ENCODE assay signal across 31 cellular contexts in the genomic region with DNA sequence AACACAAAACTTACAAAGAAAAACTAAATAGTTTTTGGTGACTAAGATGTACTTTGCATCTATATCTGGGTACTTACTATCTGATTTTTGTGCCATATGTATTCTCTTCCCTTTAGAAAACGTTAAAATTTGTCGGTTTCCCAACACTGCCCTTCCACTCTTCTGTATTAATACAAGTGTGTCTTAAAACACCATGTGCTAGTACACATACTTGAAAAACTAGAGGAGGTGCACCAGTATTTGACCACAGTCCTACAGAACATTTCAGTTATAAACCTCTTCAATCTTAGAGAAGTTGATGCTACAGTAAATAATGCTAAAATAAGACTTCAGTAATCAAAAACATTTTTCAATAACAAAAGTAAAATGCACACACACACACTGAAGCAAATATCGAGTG.
"Had no signal": no experiment of that assay in that cellular context is flagged by ENCODE, and none has a peak within 500 bp of the region (broad histone marks: within the 10 kb centered on the region; RNA-seq: fewer than 3 reads in every experiment).

No MANE protein-coding gene starts in this region.

- ATAC-seq: activated CD4-positive, CD25-positive, alpha-beta regulatory T cell treated with anti-CD3 and anti-CD28 coated beads, Interleukin-2, amount 50 U/mL, for 24 hours; activated CD8-positive, alpha-beta T cell treated with anti-CD3 and anti-CD28 coated beads for 36 hours; activated naive CD4-positive, alpha-beta T cell treated with anti-CD3 and anti-CD28 coated beads, Interleukin-2, amount 50 U/mL, for 72 hours; esophagus mucosa; T-helper 17 cell had no signal

- H3K4me1 ChIP-seq: colonic mucosa had no signal

- H3K27ac ChIP-seq: ascending aorta, breast epithelium, cardiac muscle cell, colonic mucosa, WERI-Rb-1 had no signal

- H3K36me3 ChIP-seq: ascending aorta, breast epithelium, cardiac muscle cell, colonic mucosa, WERI-Rb-1 had no signal

- H3K9me3 ChIP-seq: ascending aorta, breast epithelium, colonic mucosa had no signal

- H3K27ac Mint-ChIP-seq: activated B cell treated with CpG ODN at 0.5 μM for 24 hours; activated CD8-positive, alpha-beta T cell treated with anti-CD3 and anti-CD28 coated beads for 36 hours; activated naive CD4-positive, alpha-beta T cell treated with anti-CD3 and anti-CD28 coated beads, Interleukin-2, amount 10 ng/mL, durations not matched to agents 7 days and 5 days; activated naive CD4-positive, alpha-beta T cell treated with anti-CD3 and anti-CD28 coated beads, Interleukin-2, amount 50 U/mL, for 72 hours; activated naive CD8-positive, alpha-beta T cell treated with anti-CD3 and anti-CD28 coated beads, Interleukin-2, amount 10 ng/mL, durations not matched to agents 7 days and 5 days; activated T-helper 1 cell treated with anti-CD3 and anti-CD28 coated beads, Interleukin-12 subunit alpha, Interleukin-12 subunit beta, Interleukin-2, Interleukin-4 antibody, amounts not matched to agents 30 ng/mL and 10 ng/mL and 1 ng/mL, durations not matched to agents 14 hours and 24 hours and 36 hours; activated T-helper 2 cell treated with anti-CD3 and anti-CD28 coated beads, Interferon-gamma antibody, Interleukin-2, Interleukin-4, amounts not matched to agents 10 μg/mL and 5 μg/mL and 100 μg/mL, durations not matched to agents 14 hours and 24 hours and 36 hours; brain; T-helper 17 cell; T-helper 2 cell treated with Interferon-gamma antibody and Interleukin-4, amounts not matched to agents 5 μg/mL and 100 μg/mL, for 36 hours had no signal

- H3K4me3 ChIP-seq: ascending aorta, breast epithelium, cardiac muscle cell, colonic mucosa had no signal

- H3K9me3 Mint-ChIP-seq: activated B cell treated with CpG ODN at 0.5 μM for 24 hours; activated CD8-positive, alpha-beta T cell treated with anti-CD3 and anti-CD28 coated beads for 36 hours; activated naive CD4-positive, alpha-beta T cell treated with anti-CD3 and anti-CD28 coated beads, Interleukin-2, amount 10 ng/mL, durations not matched to agents 7 days and 5 days; activated naive CD4-positive, alpha-beta T cell treated with anti-CD3 and anti-CD28 coated beads, Interleukin-2, amount 50 U/mL, for 72 hours; activated naive CD8-positive, alpha-beta T cell treated with anti-CD3 and anti-CD28 coated beads, Interleukin-2, amount 10 ng/mL, durations not matched to agents 7 days and 5 days; activated T-helper 1 cell treated with anti-CD3 and anti-CD28 coated beads, Interleukin-12 subunit alpha, Interleukin-12 subunit beta, Interleukin-2, Interleukin-4 antibody, amounts not matched to agents 30 ng/mL and 10 ng/mL and 1 ng/mL, durations not matched to agents 14 hours and 24 hours and 36 hours; activated T-helper 2 cell treated with anti-CD3 and anti-CD28 coated beads, Interferon-gamma antibody, Interleukin-2, Interleukin-4, amounts not matched to agents 10 μg/mL and 5 μg/mL and 100 μg/mL, durations not matched to agents 14 hours and 24 hours and 36 hours; brain; T-helper 2 cell treated with Interferon-gamma antibody and Interleukin-4, amounts not matched to agents 5 μg/mL and 100 μg/mL, for 36 hours had no signal

- H3K4me1 Mint-ChIP-seq: activated B cell treated with CpG ODN at 0.5 μM for 24 hours; activated naive CD4-positive, alpha-beta T cell treated with anti-CD3 and anti-CD28 coated beads, Interleukin-2, amount 10 ng/mL, durations not matched to agents 7 days and 5 days; activated naive CD8-positive, alpha-beta T cell treated with anti-CD3 and anti-CD28 coated beads, Interleukin-2, amount 10 ng/mL, durations not matched to agents 7 days and 5 days; T-helper 17 cell had no signal

- H3K36me3 Mint-ChIP-seq: activated naive CD4-positive, alpha-beta T cell treated with anti-CD3 and anti-CD28 coated beads, Interleukin-2, amount 10 ng/mL, durations not matched to agents 7 days and 5 days; activated naive CD4-positive, alpha-beta T cell treated with anti-CD3 and anti-CD28 coated beads, Interleukin-2, amount 50 U/mL, for 72 hours; activated naive CD8-positive, alpha-beta T cell treated with anti-CD3 and anti-CD28 coated beads, Interleukin-2, amount 10 ng/mL, durations not matched to agents 7 days and 5 days; brain had no signal

- H3K27me3 ChIP-seq: ascending aorta, breast epithelium, cardiac muscle cell, colonic mucosa had no signal

- DNase-seq: activated B cell treated with CpG ODN at 0.5 μM for 24 hours; activated CD4-positive, alpha-beta T cell treated with anti-CD3 and anti-CD28 coated beads for 48 hours; activated CD4-positive, alpha-beta T cell treated with anti-CD3 and anti-CD28 coated beads, Interleukin-2, amount 50 U/mL, for 1 hour; activated CD4-positive, alpha-beta T cell treated with anti-CD3 and anti-CD28 coated beads, Interleukin-2, amount 50 U/mL, for 48 hours; activated CD8-positive, alpha-beta memory T cell treated with anti-CD3 and anti-CD28 coated beads for 24 hours; activated CD8-positive, alpha-beta T cell treated with anti-CD3 and anti-CD28 coated beads for 36 hours; activated effector memory CD4-positive, alpha-beta T cell treated with anti-CD3 and anti-CD28 coated beads, Interleukin-2, amount 50 U/mL, for 16 hours; activated naive CD4-positive, alpha-beta T cell; activated naive CD4-positive, alpha-beta T cell treated with anti-CD3 and anti-CD28 coated beads, Interleukin-2, amount 10 ng/mL, durations not matched to agents 7 days and 5 days; activated naive CD8-positive, alpha-beta T cell treated with anti-CD3 and anti-CD28 coated beads, Interleukin-2, amount 10 ng/mL, durations not matched to agents 7 days and 5 days; activated T-cell treated with anti-CD3 and anti-CD28 coated beads, Interleukin-2, amount 50 U/mL, for 48 hours; central memory CD4-positive, alpha-beta T cell; cerebellar nuclear complex; colonic mucosa; effector CD8-positive, alpha-beta T cell; foreskin fibroblast; head of caudate nucleus; T-helper 1 cell; T-helper 17 cell; T1000; WERI-Rb-1 had no signal

- H3K4me3 Mint-ChIP-seq: activated B cell treated with CpG ODN at 0.5 μM for 24 hours; activated CD8-positive, alpha-beta T cell treated with anti-CD3 and anti-CD28 coated beads for 36 hours; activated naive CD4-positive, alpha-beta T cell treated with anti-CD3 and anti-CD28 coated beads, Interleukin-2, amount 10 ng/mL, durations not matched to agents 7 days and 5 days; activated naive CD8-positive, alpha-beta T cell treated with anti-CD3 and anti-CD28 coated beads, Interleukin-2, amount 10 ng/mL, durations not matched to agents 7 days and 5 days; activated T-helper 1 cell treated with anti-CD3 and anti-CD28 coated beads, Interleukin-12 subunit alpha, Interleukin-12 subunit beta, Interleukin-2, Interleukin-4 antibody, amounts not matched to agents 30 ng/mL and 10 ng/mL and 1 ng/mL, durations not matched to agents 14 hours and 24 hours and 36 hours; brain; T-helper 17 cell; T-helper 2 cell treated with Interferon-gamma antibody and Interleukin-4, amounts not matched to agents 5 μg/mL and 100 μg/mL, for 36 hours had no signal

- H3K27me3 Mint-ChIP-seq: activated B cell treated with CpG ODN at 0.5 μM for 24 hours had no signal
